In the genomic region with DNA sequence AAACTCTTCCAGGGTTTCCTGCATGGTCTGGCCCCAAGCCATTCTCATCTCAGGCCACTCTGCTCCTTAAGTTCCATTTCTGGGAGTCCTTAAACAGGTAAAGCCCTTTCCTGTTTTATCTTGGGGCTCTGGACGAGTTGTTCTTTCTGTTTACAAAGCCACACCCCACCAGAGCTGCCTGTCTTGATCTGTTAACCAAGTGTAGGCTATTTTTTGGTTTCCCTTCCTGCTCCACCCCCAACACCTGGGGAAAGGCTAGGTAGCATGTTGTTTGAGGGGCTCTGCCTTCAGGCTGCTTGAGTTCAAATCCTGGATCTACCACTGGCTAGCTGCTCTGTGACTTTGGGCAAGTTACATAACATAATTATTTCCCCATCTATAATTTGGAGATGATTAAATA, we compare ENCODE assay signal across 3 cellular contexts.
TF ChIP-seq lines count a peak whose summit lies in the region.

No MANE protein-coding gene starts in this region.

TF ChIP-seq in SK-N-SH, 30 proteins besides CTCF, POLR2A, EP300 and RAD21:
- no peak for TF ChIP-seq MXI1 (IDR thresholded peaks at IDR 0.05; ENCODE audit: low read depth, low read length)
- TF ChIP-seq SIN3A (IDR thresholded peaks at IDR 0.05; ENCODE audit: borderline replicate concordance, low read depth, low read length), result no peak
- TF ChIP-seq FOXJ3 (CRISPR knock-in tag; IDR thresholded peaks at IDR 0.05), result no peak
- TF ChIP-seq EZH2phosphoT487 (IDR thresholded peaks at IDR 0.05; ENCODE audit: borderline replicate concordance, low read depth), result no peak
- TF ChIP-seq, protein P1, sequence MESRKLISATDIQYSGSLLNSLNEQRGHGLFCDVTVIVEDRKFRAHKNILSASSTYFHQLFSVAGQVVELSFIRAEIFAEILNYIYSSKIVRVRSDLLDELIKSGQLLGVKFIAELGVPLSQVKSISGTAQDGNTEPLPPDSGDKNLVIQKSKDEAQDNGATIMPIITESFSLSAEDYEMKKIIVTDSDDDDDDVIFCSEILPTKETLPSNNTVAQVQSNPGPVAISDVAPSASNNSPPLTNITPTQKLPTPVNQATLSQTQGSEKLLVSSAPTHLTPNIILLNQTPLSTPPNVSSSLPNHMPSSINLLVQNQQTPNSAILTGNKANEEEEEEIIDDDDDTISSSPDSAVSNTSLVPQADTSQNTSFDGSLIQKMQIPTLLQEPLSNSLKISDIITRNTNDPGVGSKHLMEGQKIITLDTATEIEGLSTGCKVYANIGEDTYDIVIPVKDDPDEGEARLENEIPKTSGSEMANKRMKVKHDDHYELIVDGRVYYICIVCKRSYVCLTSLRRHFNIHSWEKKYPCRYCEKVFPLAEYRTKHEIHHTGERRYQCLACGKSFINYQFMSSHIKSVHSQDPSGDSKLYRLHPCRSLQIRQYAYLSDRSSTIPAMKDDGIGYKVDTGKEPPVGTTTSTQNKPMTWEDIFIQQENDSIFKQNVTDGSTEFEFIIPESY (IDR thresholded peaks at IDR 0.05; ENCODE audit: borderline replicate concordance, low read depth), result no peak
- TF ChIP-seq GATA2 (CRISPR knock-in tag; IDR thresholded peaks at IDR 0.05), result no peak
- no peak for TF ChIP-seq TAF1 (IDR thresholded peaks at IDR 0.05; ENCODE audit: borderline replicate concordance, low read depth, low read length)
- no peak for TF ChIP-seq SMC3 (IDR thresholded peaks at IDR 0.05; ENCODE audit: low read depth, low read length)
- no peak for TF ChIP-seq CHD2 (IDR thresholded peaks at IDR 0.05; ENCODE audit: low read length, partially characterized antibody)
- TF ChIP-seq ELF1 (IDR thresholded peaks at IDR 0.05), result no peak
- TF ChIP-seq, protein P2, sequence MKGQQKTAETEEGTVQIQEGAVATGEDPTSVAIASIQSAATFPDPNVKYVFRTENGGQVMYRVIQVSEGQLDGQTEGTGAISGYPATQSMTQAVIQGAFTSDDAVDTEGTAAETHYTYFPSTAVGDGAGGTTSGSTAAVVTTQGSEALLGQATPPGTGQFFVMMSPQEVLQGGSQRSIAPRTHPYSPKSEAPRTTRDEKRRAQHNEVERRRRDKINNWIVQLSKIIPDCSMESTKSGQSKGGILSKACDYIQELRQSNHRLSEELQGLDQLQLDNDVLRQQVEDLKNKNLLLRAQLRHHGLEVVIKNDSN (IDR thresholded peaks at IDR 0.05; ENCODE audit: borderline replicate concordance, low read depth), result no peak
- TF ChIP-seq TCF12 (IDR thresholded peaks at IDR 0.05), result no peak
- TF ChIP-seq YY1 (IDR thresholded peaks at IDR 0.05; ENCODE audit: low read depth), result no peak
- no peak for TF ChIP-seq RCOR1 (IDR thresholded peaks at IDR 0.05; ENCODE audit: low read length)
- TF ChIP-seq, protein P3, sequence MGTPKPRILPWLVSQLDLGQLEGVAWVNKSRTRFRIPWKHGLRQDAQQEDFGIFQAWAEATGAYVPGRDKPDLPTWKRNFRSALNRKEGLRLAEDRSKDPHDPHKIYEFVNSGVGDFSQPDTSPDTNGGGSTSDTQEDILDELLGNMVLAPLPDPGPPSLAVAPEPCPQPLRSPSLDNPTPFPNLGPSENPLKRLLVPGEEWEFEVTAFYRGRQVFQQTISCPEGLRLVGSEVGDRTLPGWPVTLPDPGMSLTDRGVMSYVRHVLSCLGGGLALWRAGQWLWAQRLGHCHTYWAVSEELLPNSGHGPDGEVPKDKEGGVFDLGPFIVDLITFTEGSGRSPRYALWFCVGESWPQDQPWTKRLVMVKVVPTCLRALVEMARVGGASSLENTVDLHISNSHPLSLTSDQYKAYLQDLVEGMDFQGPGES (IDR thresholded peaks at IDR 0.05; ENCODE audit: low read depth, low read length), result no peak
TF ChIP-seq in SK-N-SH: peak in this region for 0.

TF ChIP-seq in SK-N-SH treated with all-trans-retinoic acid at 6 μM for 48 hours, 23 proteins besides CTCF, POLR2A, EP300 and RAD21:
- TF ChIP-seq ISL1 (CRISPR knock-in tag; IDR thresholded peaks at IDR 0.05), result no peak
- TF ChIP-seq CSDC2 (CRISPR knock-in tag; IDR thresholded peaks at IDR 0.05), result no peak
- no peak for TF ChIP-seq ZNF8 (CRISPR knock-in tag; IDR thresholded peaks at IDR 0.05)
- TF ChIP-seq, protein P4, sequence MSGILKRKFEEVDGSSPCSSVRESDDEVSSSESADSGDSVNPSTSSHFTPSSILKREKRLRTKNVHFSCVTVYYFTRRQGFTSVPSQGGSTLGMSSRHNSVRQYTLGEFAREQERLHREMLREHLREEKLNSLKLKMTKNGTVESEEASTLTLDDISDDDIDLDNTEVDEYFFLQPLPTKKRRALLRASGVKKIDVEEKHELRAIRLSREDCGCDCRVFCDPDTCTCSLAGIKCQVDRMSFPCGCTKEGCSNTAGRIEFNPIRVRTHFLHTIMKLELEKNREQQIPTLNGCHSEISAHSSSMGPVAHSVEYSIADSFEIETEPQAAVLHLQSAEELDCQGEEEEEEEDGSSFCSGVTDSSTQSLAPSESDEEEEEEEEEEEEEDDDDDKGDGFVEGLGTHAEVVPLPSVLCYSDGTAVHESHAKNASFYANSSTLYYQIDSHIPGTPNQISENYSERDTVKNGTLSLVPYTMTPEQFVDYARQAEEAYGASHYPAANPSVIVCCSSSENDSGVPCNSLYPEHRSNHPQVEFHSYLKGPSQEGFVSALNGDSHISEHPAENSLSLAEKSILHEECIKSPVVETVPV (CRISPR knock-in tag; IDR thresholded peaks at IDR 0.05), result no peak
- TF ChIP-seq TOX (CRISPR knock-in tag; IDR thresholded peaks at IDR 0.05; ENCODE audit: borderline replicate concordance), result no peak
- no peak for TF ChIP-seq PPARA (CRISPR knock-in tag; IDR thresholded peaks at IDR 0.05; ENCODE audit: borderline replicate concordance)
- TF ChIP-seq BACH2 (CRISPR knock-in tag; IDR thresholded peaks at IDR 0.05; ENCODE audit: borderline replicate concordance), result no peak
- TF ChIP-seq ZNF565 (CRISPR knock-in tag; conservative IDR thresholded peaks at IDR 0.05; ENCODE audit: low read depth), result no peak

TF ChIP-seq in GM12878, 131 proteins besides CTCF, POLR2A, EP300 and RAD21:
- TF ChIP-seq ASH2L (IDR thresholded peaks at IDR 0.05; ENCODE audit: borderline replicate concordance, low read depth) (no peak), CBX3 (IDR thresholded peaks at IDR 0.05; ENCODE audit: borderline replicate concordance, low read depth) (no peak), PAX5 (IDR thresholded peaks at IDR 0.05; ENCODE audit: borderline replicate concordance, low read depth, low read length) (no peak), SMAD1 (IDR thresholded peaks at IDR 0.05; ENCODE audit: low read depth, partially characterized antibody) (no peak)
